ENCODE assay signal across 29 cellular contexts in genomic region chr9:118711843-118712242, GRCh38.
"Had no signal": no experiment of that assay in that cellular context is flagged by ENCODE, and none has a peak within 500 bp of the region (broad histone marks: within the 10 kb centered on the region; RNA-seq: fewer than 3 reads in every experiment).

No MANE protein-coding gene starts in this region.

- DNase-seq: activated CD4-positive, alpha-beta memory T cell treated with anti-CD3 and anti-CD28 coated beads for 36 hours; activated CD4-positive, alpha-beta T cell treated with anti-CD3 and anti-CD28 coated beads for 36 hours; activated CD4-positive, alpha-beta T cell treated with anti-CD3 and anti-CD28 coated beads, Interleukin-2, amount 10 ng/mL, durations not matched to agents 24 days and 14 days; activated CD4-positive, CD25-positive, alpha-beta regulatory T cell; activated CD4-positive, CD25-positive, alpha-beta regulatory T cell treated with anti-CD3 and anti-CD28 coated beads, Interleukin-2, amount 50 U/mL, for 72 hours; activated CD8-positive, alpha-beta memory T cell treated with anti-CD3 and anti-CD28 coated beads, Interleukin-2, amount 10 ng/mL, durations not matched to agents 7 days and 5 days; activated CD8-positive, alpha-beta memory T cell treated with anti-CD3 and anti-CD28 coated beads, Interleukin-2, amount 50 U/mL, for 4 hours; activated CD8-positive, alpha-beta T cell treated with anti-CD3 and anti-CD28 coated beads, Interleukin-2, amount 10 ng/mL, durations not matched to agents 7 days and 5 days; activated gamma-delta T cell; activated naive CD4-positive, alpha-beta T cell; activated naive CD4-positive, alpha-beta T cell treated with anti-CD3 and anti-CD28 coated beads, Interleukin-2, amount 10 ng/mL, durations not matched to agents 7 days and 5 days; activated naive CD8-positive, alpha-beta T cell treated with anti-CD3 and anti-CD28 coated beads, Interleukin-2, amount 10 ng/mL, durations not matched to agents 7 days and 5 days; activated T-cell treated with anti-CD3 and anti-CD28 coated beads for 4 hours; activated T-cell treated with anti-CD3 and anti-CD28 coated beads, Interleukin-2, amount 50 U/mL, for 24 hours; activated T-cell treated with anti-CD3 and anti-CD28 coated beads, Interleukin-2, amount 50 U/mL, for 72 hours; central memory CD4-positive, alpha-beta T cell; cerebellar nuclear complex; colonic mucosa; effector CD8-positive, alpha-beta T cell; endodermal cell; foreskin fibroblast; heart left ventricle; T-helper 2 cell had no signal

- H3K36me3 Mint-ChIP-seq: activated CD4-positive, alpha-beta memory T cell treated with anti-CD3 and anti-CD28 coated beads for 36 hours; activated CD8-positive, alpha-beta memory T cell treated with anti-CD3 and anti-CD28 coated beads, Interleukin-2, amount 10 ng/mL, durations not matched to agents 7 days and 5 days; activated naive CD4-positive, alpha-beta T cell treated with anti-CD3 and anti-CD28 coated beads, Interleukin-2, amount 10 ng/mL, durations not matched to agents 7 days and 5 days; activated naive CD4-positive, alpha-beta T cell treated with anti-CD3 and anti-CD28 coated beads, Interleukin-2, amount 50 U/mL, for 72 hours; activated naive CD8-positive, alpha-beta T cell treated with anti-CD3 and anti-CD28 coated beads, Interleukin-2, amount 10 ng/mL, durations not matched to agents 7 days and 5 days; brain had no signal

- ATAC-seq: activated CD4-positive, alpha-beta T cell treated with anti-CD3 and anti-CD28 coated beads for 36 hours; activated CD8-positive, alpha-beta memory T cell treated with anti-CD3 and anti-CD28 coated beads, Interleukin-2, amount 10 ng/mL, durations not matched to agents 7 days and 5 days; activated CD8-positive, alpha-beta T cell treated with anti-CD3 and anti-CD28 coated beads, Interleukin-2, amount 10 ng/mL, durations not matched to agents 7 days and 5 days; activated naive CD4-positive, alpha-beta T cell treated with anti-CD3 and anti-CD28 coated beads, Interleukin-2, amount 50 U/mL, for 72 hours; activated T-cell treated with anti-CD3 and anti-CD28 coated beads, Interleukin-2, amount 50 U/mL, for 72 hours; esophagus mucosa; heart left ventricle had no signal

- H3K36me3 ChIP-seq: ascending aorta, breast epithelium, cardiac muscle cell, colonic mucosa, heart left ventricle had no signal

- H3K27me3 ChIP-seq: ascending aorta, breast epithelium, cardiac muscle cell, colonic mucosa had no signal

- H3K9me3 ChIP-seq: ascending aorta, breast epithelium, colonic mucosa, heart left ventricle had no signal

- H3K27me3 Mint-ChIP-seq: activated CD4-positive, alpha-beta memory T cell treated with anti-CD3 and anti-CD28 coated beads for 36 hours; activated CD4-positive, alpha-beta T cell treated with anti-CD3 and anti-CD28 coated beads for 36 hours; activated CD4-positive, alpha-beta T cell treated with anti-CD3 and anti-CD28 coated beads, Interleukin-2, amount 10 ng/mL, durations not matched to agents 24 days and 14 days; activated CD8-positive, alpha-beta memory T cell treated with anti-CD3 and anti-CD28 coated beads, Interleukin-2, amount 10 ng/mL, durations not matched to agents 7 days and 5 days; activated naive CD4-positive, alpha-beta T cell treated with anti-CD3 and anti-CD28 coated beads, Interleukin-2, amount 10 ng/mL, durations not matched to agents 7 days and 5 days; activated naive CD8-positive, alpha-beta T cell treated with anti-CD3 and anti-CD28 coated beads, Interleukin-2, amount 10 ng/mL, durations not matched to agents 7 days and 5 days; activated T-cell treated with anti-CD3 and anti-CD28 coated beads, Interleukin-2, amount 50 U/mL, for 24 hours; brain had no signal

- H3K4me1 Mint-ChIP-seq: activated CD4-positive, alpha-beta T cell treated with anti-CD3 and anti-CD28 coated beads for 36 hours; activated CD4-positive, alpha-beta T cell treated with anti-CD3 and anti-CD28 coated beads, Interleukin-2, amount 10 ng/mL, durations not matched to agents 24 days and 14 days; activated CD8-positive, alpha-beta memory T cell treated with anti-CD3 and anti-CD28 coated beads, Interleukin-2, amount 10 ng/mL, durations not matched to agents 7 days and 5 days; activated naive CD4-positive, alpha-beta T cell treated with anti-CD3 and anti-CD28 coated beads, Interleukin-2, amount 10 ng/mL, durations not matched to agents 7 days and 5 days; activated naive CD8-positive, alpha-beta T cell treated with anti-CD3 and anti-CD28 coated beads, Interleukin-2, amount 10 ng/mL, durations not matched to agents 7 days and 5 days; brain; endodermal cell had no signal

- H3K27ac Mint-ChIP-seq: activated CD4-positive, alpha-beta memory T cell treated with anti-CD3 and anti-CD28 coated beads for 36 hours; activated CD4-positive, alpha-beta T cell treated with anti-CD3 and anti-CD28 coated beads for 36 hours; activated CD4-positive, alpha-beta T cell treated with anti-CD3 and anti-CD28 coated beads, Interleukin-2, amount 10 ng/mL, durations not matched to agents 24 days and 14 days; activated CD8-positive, alpha-beta memory T cell treated with anti-CD3 and anti-CD28 coated beads, Interleukin-2, amount 10 ng/mL, durations not matched to agents 7 days and 5 days; activated CD8-positive, alpha-beta T cell treated with anti-CD3 and anti-CD28 coated beads, Interleukin-2, amount 10 ng/mL, durations not matched to agents 7 days and 5 days; activated naive CD4-positive, alpha-beta T cell treated with anti-CD3 and anti-CD28 coated beads, Interleukin-2, amount 10 ng/mL, durations not matched to agents 7 days and 5 days; activated naive CD4-positive, alpha-beta T cell treated with anti-CD3 and anti-CD28 coated beads, Interleukin-2, amount 50 U/mL, for 72 hours; activated naive CD8-positive, alpha-beta T cell treated with anti-CD3 and anti-CD28 coated beads, Interleukin-2, amount 10 ng/mL, durations not matched to agents 7 days and 5 days; activated T-cell treated with anti-CD3 and anti-CD28 coated beads, Interleukin-2, amount 50 U/mL, for 24 hours; activated T-cell treated with anti-CD3 and anti-CD28 coated beads, Interleukin-2, amount 50 U/mL, for 72 hours; brain; endodermal cell had no signal

- H3K4me1 ChIP-seq: ascending aorta, breast epithelium, colonic mucosa, heart left ventricle had no signal

- H3K9me3 Mint-ChIP-seq: activated CD4-positive, alpha-beta T cell treated with anti-CD3 and anti-CD28 coated beads, Interleukin-2, amount 10 ng/mL, durations not matched to agents 24 days and 14 days; activated naive CD4-positive, alpha-beta T cell treated with anti-CD3 and anti-CD28 coated beads, Interleukin-2, amount 10 ng/mL, durations not matched to agents 7 days and 5 days; activated naive CD8-positive, alpha-beta T cell treated with anti-CD3 and anti-CD28 coated beads, Interleukin-2, amount 10 ng/mL, durations not matched to agents 7 days and 5 days; brain; endodermal cell had no signal

- H3K4me3 ChIP-seq: ascending aorta, breast epithelium, cardiac muscle cell, colonic mucosa, heart left ventricle had no signal

- H3K4me3 Mint-ChIP-seq: activated CD4-positive, alpha-beta memory T cell treated with anti-CD3 and anti-CD28 coated beads for 36 hours; activated CD4-positive, alpha-beta T cell treated with anti-CD3 and anti-CD28 coated beads for 36 hours; activated CD4-positive, alpha-beta T cell treated with anti-CD3 and anti-CD28 coated beads, Interleukin-2, amount 10 ng/mL, durations not matched to agents 24 days and 14 days; activated CD8-positive, alpha-beta memory T cell treated with anti-CD3 and anti-CD28 coated beads, Interleukin-2, amount 10 ng/mL, durations not matched to agents 7 days and 5 days; activated CD8-positive, alpha-beta T cell treated with anti-CD3 and anti-CD28 coated beads, Interleukin-2, amount 10 ng/mL, durations not matched to agents 7 days and 5 days; activated naive CD4-positive, alpha-beta T cell treated with anti-CD3 and anti-CD28 coated beads, Interleukin-2, amount 10 ng/mL, durations not matched to agents 7 days and 5 days; activated naive CD8-positive, alpha-beta T cell treated with anti-CD3 and anti-CD28 coated beads, Interleukin-2, amount 10 ng/mL, durations not matched to agents 7 days and 5 days; activated T-cell treated with anti-CD3 and anti-CD28 coated beads, Interleukin-2, amount 50 U/mL, for 24 hours; activated T-cell treated with anti-CD3 and anti-CD28 coated beads, Interleukin-2, amount 50 U/mL, for 72 hours; brain; endodermal cell had no signal

- H3K27ac ChIP-seq: ascending aorta, breast epithelium, cardiac muscle cell, colonic mucosa, heart left ventricle had no signal
